In genomic region chr18:79615586-79615985, GRCh38 we compare ENCODE assay signal across 17 cellular contexts.
DNase-seq lines count a peak whose midpoint lies in the region; ATAC-seq, FAIRE-seq and TF ChIP-seq lines count a peak whose summit lies in the region.
"Had no signal": no experiment of that assay in that cellular context is flagged by ENCODE, and none has a peak within 500 bp of the region (broad histone marks: within the 10 kb centered on the region; RNA-seq: fewer than 3 reads in every experiment).

No MANE protein-coding gene starts in this region.

- no peak overlapping the region for H3K27ac Mint-ChIP-seq in activated T-cell treated with anti-CD3 and anti-CD28 coated beads, Interleukin-2, amount 50 U/mL, for 24 hours
- H3K27ac Mint-ChIP-seq: CD4-positive, alpha-beta T cell had no signal

- TF ChIP-seq CTCF in right lobe of liver (IDR thresholded peaks at IDR 0.05) (no peak), HepG2 (CRISPR knock-in tag; IDR thresholded peaks at IDR 0.05) (no peak), ovary (IDR thresholded peaks at IDR 0.05) (no peak)

- intact Hi-C loops in right lobe of liver (cut with DNase I) (no loop called here), HepG2 (cut with micrococcal nuclease; ENCODE audit: unreplicated experiment) (no loop called here), ovary (cut with DNase I) (no loop called here)

- BruUV-seq in HepG2 (replicated peaks; lab: Mats Ljungman, UMichigan), result no TSS peak

- H3K9me3 ChIP-seq in right lobe of liver (no peaks in the 10 kb centered on the region), HepG2 (ENCODE audit: low read length) (no peaks in the 10 kb centered on the region), ovary (no peaks in the 10 kb centered on the region)
- H3K9me3 ChIP-seq: A549, Caco-2, HAP-1 had no signal

- no peak for TF ChIP-seq RAD21 in HepG2 (CRISPR knock-in tag; IDR thresholded peaks at IDR 0.05)

- H3K36me3 Mint-ChIP-seq in activated T-cell treated with anti-CD3 and anti-CD28 coated beads, Interleukin-2, amount 50 U/mL, for 24 hours (ENCODE audit: low read depth), result no peaks in the 10 kb centered on the region

- no peaks in the 10 kb centered on the region for H3K9me3 Mint-ChIP-seq in activated T-cell treated with anti-CD3 and anti-CD28 coated beads, Interleukin-2, amount 50 U/mL, for 24 hours
- H3K9me3 Mint-ChIP-seq: CD4-positive, alpha-beta T cell had no signal

- ATAC-seq in activated CD4-positive, CD25-positive, alpha-beta regulatory T cell treated with anti-CD3 and anti-CD28 coated beads, Interleukin-2, amount 50 U/mL, for 24 hours, result no peak
- ATAC-seq in right lobe of liver, result no peak
- ATAC-seq in HepG2, result no peak
- no peak for ATAC-seq in HG02973 (IDR thresholded peaks at IDR 0.05; ENCODE audit: unreplicated experiment)
- ATAC-seq: A549 had no signal

- H3K4me1 Mint-ChIP-seq in activated T-cell treated with anti-CD3 and anti-CD28 coated beads, Interleukin-2, amount 50 U/mL, for 24 hours (ENCODE audit: low read depth), result no peaks in the 10 kb centered on the region

- peak; percentile 13 for DNase-seq in activated CD4-positive, CD25-positive, alpha-beta regulatory T cell treated with anti-CD3 and anti-CD28 coated beads, Interleukin-2, amount 50 U/mL, for 72 hours
- DNase-seq in right lobe of liver (peak in 2 of 3 donors; percentile 1 to 9), HepG2 (ENCODE audit: low spot score) (no peak), ovary (peak in 3 of 5 donors; percentile 8 to 20 (median 12))
- DNase-seq in activated T-cell treated with anti-CD3 and anti-CD28 coated beads, Interleukin-2, amount 50 U/mL, for 24 hours, result no peak
- DNase-seq: AML-193; Caco-2; CD4-positive, alpha-beta T cell had no signal

- H4K20me1 ChIP-seq in HepG2 (ENCODE audit: insufficient read depth, low read length), result no peaks in the 10 kb centered on the region

- WGBS in right lobe of liver (ENCODE audit: insufficient coverage, low coverage, low lambda C conversion rate, missing lambda C conversion rate), result 68% methylated on average over 7 of the region's 7 CpGs
- WGBS in HepG2 (ENCODE audit: low lambda C conversion rate), result 30% methylated on average over 7 of the region's 7 CpGs
- 78 to 84% (median 80%) methylated on average over 7 of the region's 7 CpGs for whole genome bisulfite sequencing in ovary, 3 donors

- CTCF ChIA-PET in HepG2 (lab: Yijun Ruan, JAX; ENCODE audit: low intra/inter-chr PET ratio, low total read pairs), result no interaction called here

- H3K27ac ChIP-seq in right lobe of liver (no peak overlapping the region), HepG2 (ENCODE audit: extremely low read length, insufficient read depth, low read length) (no peak overlapping the region), ovary (no peak overlapping the region)
- H3K27ac ChIP-seq: 22Rv1, A549, C4-2B had no signal

- in situ Hi-C loops in HepG2 (cut with HindIII; ENCODE audit: extremely low pct_ligation_motif_present, low pct_unique_long_range_greater_than_20kb), result no loop called here

- peaks cover 4% of the 10 kb centered on the region for H3K27me3 Mint-ChIP-seq in activated T-cell treated with anti-CD3 and anti-CD28 coated beads, Interleukin-2, amount 50 U/mL, for 24 hours
- H3K27me3 Mint-ChIP-seq: CD4-positive, alpha-beta T cell had no signal

- no peak overlapping the region for H3K4me3 ChIP-seq in right lobe of liver
- H3K4me3 ChIP-seq in HepG2 (replicated peaks in 1 of 3; ENCODE audit: insufficient read depth in 1 of 3, low read depth in 2 of 3, low read length in 3 of 3), result no peak overlapping the region
- no peak overlapping the region for H3K4me3 ChIP-seq in ovary
- H3K4me3 ChIP-seq: A549, HAP-1 had no signal

- no peaks in the 10 kb centered on the region for H3K4me1 ChIP-seq in right lobe of liver
- H3K4me1 ChIP-seq in HepG2 (ENCODE audit: insufficient read depth, low read length), result no peaks in the 10 kb centered on the region
- H3K4me1 ChIP-seq in ovary (ENCODE audit: insufficient read depth), result peaks cover 9% of the 10 kb centered on the region
- H3K4me1 ChIP-seq: A549, Caco-2, HAP-1 had no signal

- H3K36me3 ChIP-seq in right lobe of liver (no peaks in the 10 kb centered on the region), HepG2 (replicated peaks in 1 of 2; ENCODE audit: control insufficient read depth in 1 of 2, insufficient read depth in 2 of 2, low read length in 2 of 2) (no peaks in the 10 kb centered on the region), ovary (no peaks in the 10 kb centered on the region)
- H3K36me3 ChIP-seq: HAP-1 had no signal

- no peaks in the 10 kb centered on the region for H3K79me2 ChIP-seq in HepG2 (ENCODE audit: insufficient read depth, low read length)

- TF ChIP-seq POLR2A in right lobe of liver (IDR thresholded peaks at IDR 0.05), result no peak
- TF ChIP-seq POLR2A in HepG2 (IDR thresholded peaks at IDR 0.05; ENCODE audit: insufficient read depth in 1 of 2, low read depth in 2 of 2, low read length in 2 of 2), result no peak
- no peak for TF ChIP-seq POLR2A in ovary (IDR thresholded peaks at IDR 0.05)

- H3K4me2 ChIP-seq in HepG2 (ENCODE audit: low read depth, low read length), result no peak overlapping the region
- H3K4me2 ChIP-seq: A549 had no signal

- H3K9ac ChIP-seq in HepG2 (ENCODE audit: insufficient read depth, low read depth, low read length), result no peak overlapping the region

- H3K27me3 ChIP-seq in right lobe of liver (no peaks in the 10 kb centered on the region), HepG2 (ENCODE audit: control insufficient read depth in 1 of 2, insufficient read depth in 2 of 2, low read length in 2 of 2) (peaks cover 4 to 37% of the 10 kb centered on the region in 2 experiments), ovary (no peaks in the 10 kb centered on the region)

- H3K4me3 Mint-ChIP-seq in activated T-cell treated with anti-CD3 and anti-CD28 coated beads, Interleukin-2, amount 50 U/mL, for 24 hours, result no peak overlapping the region
- H3K4me3 Mint-ChIP-seq: CD4-positive, alpha-beta T cell had no signal

- POLR2A ChIA-PET in HepG2 (lab: Yijun Ruan, JAX), result no interaction called here

- no peak for TF ChIP-seq EP300 in HepG2 (IDR thresholded peaks at IDR 0.05; ENCODE audit: low read depth in 2 of 2, low read length in 2 of 2)
- TF ChIP-seq EP300 in HepG2 (CRISPR knock-in tag; IDR thresholded peaks at IDR 0.05; ENCODE audit: borderline replicate concordance), result no peak
- TF ChIP-seq EP300 in ovary (IDR thresholded peaks at IDR 0.05), result no peak

- H2AFZ ChIP-seq in HepG2 (ENCODE audit: low read length), result no peak overlapping the region

- no peak for FAIRE-seq in HepG2 (lab: Jason Lieb, UNC)
- FAIRE-seq: A549, D721Med, GM12891, GM19239 had no signal

TF ChIP-seq in HepG2, 621 proteins besides CTCF, POLR2A, EP300 and RAD21:
- TF ChIP-seq ZNF746 (CRISPR knock-in tag; IDR thresholded peaks at IDR 0.05) (no peak), DDIT3 (CRISPR knock-in tag; IDR thresholded peaks at IDR 0.05) (no peak)

Comparison
In these comparisons a context has a peak if more than half of its experiments do, and no peak if none do; other contexts are left out.
1. DNase-seq: peak in activated CD4-positive, CD25-positive, alpha-beta regulatory T cell treated with anti-CD3 and anti-CD28 coated beads, Interleukin-2, amount 50 U/mL, for 72 hours (single experiment), right lobe of liver (2 of 3) and ovary (3 of 5); none in HepG2 (single experiment) and activated T-cell treated with anti-CD3 and anti-CD28 coated beads, Interleukin-2, amount 50 U/mL, for 24 hours (single experiment).